8 cellular contexts compared by ENCODE assay signal in the genomic region with DNA sequence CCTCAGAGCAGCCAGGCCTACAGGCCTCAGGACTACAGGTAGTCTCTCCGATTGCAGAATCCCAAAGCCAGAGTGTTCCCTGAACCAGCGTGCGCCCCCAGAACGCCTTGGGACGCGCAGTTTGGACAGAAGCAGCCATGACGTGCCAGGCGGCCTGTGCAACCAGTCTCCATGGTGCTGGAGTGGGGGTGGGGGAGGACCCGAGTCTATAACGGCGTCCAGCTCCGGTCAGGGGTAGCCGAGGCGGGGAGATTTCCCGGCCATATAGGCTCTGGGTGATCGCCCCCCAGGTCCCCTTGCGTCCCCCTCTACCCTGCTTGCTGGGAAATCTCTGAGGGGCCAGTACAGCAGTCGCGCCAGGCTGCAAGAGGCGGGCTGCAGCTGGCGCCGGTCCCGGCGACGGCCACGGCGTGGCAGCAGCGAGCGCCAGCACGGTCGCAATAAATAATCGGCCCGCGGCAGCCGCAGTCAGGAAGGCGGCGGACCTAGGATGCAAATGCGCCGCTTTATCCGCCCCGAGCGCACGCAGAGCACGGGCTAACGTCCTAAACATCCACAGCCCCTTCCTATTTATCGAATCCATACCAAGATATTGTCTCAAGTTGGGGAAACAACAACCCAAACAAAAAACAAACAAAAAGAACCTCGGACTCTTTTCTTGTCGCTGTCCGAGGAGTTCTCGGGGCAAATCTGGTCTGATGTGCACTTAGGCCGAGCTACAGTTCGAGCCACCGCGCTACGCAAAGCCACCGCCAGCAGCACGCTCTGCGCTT. TPM values are rescaled to one million over a fixed set of nuclear protein-coding genes. Genes with fewer than 3 reads are reported as not detected.
DNase-seq lines count a peak whose midpoint lies in the region; ATAC-seq and TF ChIP-seq lines count a peak whose summit lies in the region.

No MANE protein-coding gene starts in this region.

- H3K4me3 Mint-ChIP-seq in brain: peak overlapping the region; percentile 80 to 92 (median 84)

- 0 to 2% (median 2%) methylated on average over 18 to 58 of the region's 58 CpGs for WGBS in spleen, 5 donors

- H3K36me3 Mint-ChIP-seq in brain: peaks cover 9% of the 10 kb centered on the region

- ATAC-seq in GM18858 (IDR thresholded peaks at IDR 0.05; ENCODE audit: unreplicated experiment): no peak

- peak in 1 of 3 donors; percentile 31 for TF ChIP-seq POLR2A in spleen (IDR thresholded peaks at IDR 0.05)

- peaks cover 2% of the 10 kb centered on the region; the same call in 1 of the 2 replicates for H3K27me3 ChIP-seq in GM06990 (replicated peaks; ENCODE audit: control insufficient read depth, insufficient read depth, low read length)
- H3K27me3 ChIP-seq in spleen (replicated peaks in 1 of 7): peaks cover 26 to 100% (median 95%) of the 10 kb centered on the region in 7 donors

- TF ChIP-seq CTCF in GM06990 (IDR thresholded peaks at IDR 0.05; ENCODE audit: insufficient read depth, low read length, poor library complexity, severe bottlenecking) (peak; percentile 79), brain (conservative IDR thresholded peaks at IDR 0.05) (peak; percentile 75 to 91), spleen (IDR thresholded peaks at IDR 0.05 in 8 of 11, conservative IDR thresholded peaks at IDR 0.05 in 3 of 11) (peak; percentile 61 to 96 (median 89))

- peak; percentile 83 for DNase-seq in GM06990 (ENCODE audit: extremely low read depth, insufficient read length)
- peak; percentile 82 for DNase-seq in H4 (ENCODE audit: low spot score)
- peak; percentile 78 for DNase-seq in M059J (ENCODE audit: low read depth)
- peak in 3 of 5 experiments; percentile 46 to 75 (median 55) for DNase-seq in T-helper 2 cell
- peak; percentile 81 for DNase-seq in iPS-NIHi7 (ENCODE audit: extremely low spot score)
- peak; percentile 93 for DNase-seq in spleen

- peak overlapping the region in 7 of 8 donors; percentile 38 to 69 (median 60) for H3K27ac ChIP-seq in spleen

- no peaks in the 10 kb centered on the region for H3K9me3 ChIP-seq in spleen

- H3K27ac Mint-ChIP-seq in brain: peak overlapping the region in 3 of 5 experiments; percentile 55 to 90 (median 77)

- H3K9me3 Mint-ChIP-seq in brain: peaks cover 0 to 33% (median 9%) of the 10 kb centered on the region in 5 experiments

- peaks cover 24 to 77% (median 65%) of the 10 kb centered on the region in 6 donors for H3K4me1 ChIP-seq in spleen

- intact Hi-C loops in spleen (cut with DNase I; ENCODE audit: low total_unique reads): no loop called here

- H3K4me3 ChIP-seq in GM06990 (replicated peaks; ENCODE audit: low read depth, low read length): peak overlapping the region; percentile 51
- H3K4me3 ChIP-seq in spleen: peak overlapping the region; percentile 0 to 68 (median 40)

- H3K27me3 Mint-ChIP-seq in brain: peaks cover 100% of the 10 kb centered on the region

- peaks cover 28% of the 10 kb centered on the region for H3K4me1 Mint-ChIP-seq in brain

- H3K36me3 ChIP-seq in GM06990 (ENCODE audit: control insufficient read depth, insufficient read depth, low read length) (no peaks in the 10 kb centered on the region), spleen (no peaks in the 10 kb centered on the region)

RNA-seq across cellular contexts. Expression of a gene that starts 1.6 kb away (rescaled TPM):
- 1.1 and 5.5 TPM in 2 replicates for total RNA-seq in H4 (2014; rRNA removed; shearing (Covaris generic))
- total RNA-seq in M059J (2014; rRNA removed; shearing (Covaris generic)): 0.86 and 8.6 TPM in 2 replicates
- polyA plus RNA-seq in brain (ENCODE audit: insufficient read depth, low read depth, low replicate concordance): 2.0 TPM
- total RNA-seq in spleen: 1 to 10 TPM in 5 of 7 donors, under 1 TPM in 2; 0.51 to 6.1 (median 2.2) TPM
- polyA plus RNA-seq in spleen: 1 to 10 TPM in 1 of 3 donors, under 1 TPM in 2; 0.57 to 1.4 (median 0.62) TPM

RNA-seq across cellular contexts. Expression of a gene that starts 3.2 kb away (rescaled TPM):
- total RNA-seq in H4 (2014; rRNA removed; shearing (Covaris generic)): 0.64 and 0.70 TPM in 2 replicates
- total RNA-seq in M059J (2014; rRNA removed; shearing (Covaris generic)): 3.7 TPM in 1 of 2 replicates, not detected in the other
- polyA plus RNA-seq in brain (ENCODE audit: insufficient read depth, low read depth, low replicate concordance): 14.9 TPM
- 1 to 10 TPM in 5 of 7 donors, under 1 TPM in 2; 0.38 to 2.0 (median 1.4) TPM for total RNA-seq in spleen
- under 1 TPM in 1 of 3 donors, not detected in 2; 0.26 TPM for polyA plus RNA-seq in spleen

RNA-seq across cellular contexts. Expression of a gene that starts 5.7 kb away (rescaled TPM):
- 2.0 and 2.2 TPM in 2 replicates for total RNA-seq in H4 (2014; rRNA removed; shearing (Covaris generic))
- 3.7 and 4.6 TPM in 2 replicates for total RNA-seq in M059J (2014; rRNA removed; shearing (Covaris generic))
- polyA plus RNA-seq in brain (ENCODE audit: insufficient read depth, low read depth, low replicate concordance) (1.3 TPM), spleen (1 to 10 TPM in 1 of 3 donors, under 1 TPM in 2; 0.55 to 1.4 (median 0.80) TPM)
- 1 to 10 TPM; 1.0 to 8.0 (median 2.6) TPM for total RNA-seq in spleen

RNA-seq across cellular contexts. Expression of a gene that starts 7.3 kb away (rescaled TPM):
- total RNA-seq in H4 (2014; rRNA removed; shearing (Covaris generic)): 3.6 and 8.0 TPM in 2 replicates
- total RNA-seq in M059J (2014; rRNA removed; shearing (Covaris generic)): 0.69 and 3.0 TPM in 2 replicates
- polyA plus RNA-seq in brain (ENCODE audit: insufficient read depth, low read depth, low replicate concordance): 25.3 TPM
- total RNA-seq in spleen: 1 to 10 TPM; 3.0 to 9.3 (median 6.9) TPM
- 1 to 10 TPM; 1.6 to 2.3 (median 2.2) TPM for polyA plus RNA-seq in spleen

RNA-seq across cellular contexts. Expression of a gene that starts 14.6 kb away (rescaled TPM):
- 0.17 and 0.18 TPM in 2 replicates for total RNA-seq in H4 (2014; rRNA removed; shearing (Covaris generic))
- total RNA-seq in M059J (2014; rRNA removed; shearing (Covaris generic)): 66.1 and 66.8 TPM in 2 replicates
- polyA plus RNA-seq in brain (ENCODE audit: insufficient read depth, low read depth, low replicate concordance): 1.1 TPM
- total RNA-seq in spleen: 1 to 10 TPM in 5 of 7 donors, under 1 TPM in 2; 0.51 to 3.0 (median 1.2) TPM
- polyA plus RNA-seq in spleen: under 1 TPM; 0.46 to 0.54 (median 0.48) TPM
